ENCODE assay signal across 8 cellular contexts in genomic region chr21:36966066-36966845, GRCh38. TPM values are rescaled to one million over a fixed set of nuclear protein-coding genes. Genes with fewer than 3 reads are reported as not detected.
DNase-seq lines count a peak whose midpoint lies in the region; ATAC-seq, FAIRE-seq and TF ChIP-seq lines count a peak whose summit lies in the region.

HLCS (minus strand) TSS chr21:36966669; CDS start chr21:36966638, 31 bp downstream.

- peak within 1 kb of the TSS; percentile 80 for H2AFZ ChIP-seq in endothelial cell of umbilical vein (ENCODE audit: low read depth, low read length)

- H3K9ac ChIP-seq in endothelial cell of umbilical vein (replicated peaks; ENCODE audit: extremely low read depth, insufficient read depth, low read length) = peak within 1 kb of the TSS; percentile 67

- H3K4me3 Mint-ChIP-seq in CD4-positive, alpha-beta T cell = peak within 1 kb of the TSS; percentile 85
- peak within 1 kb of the TSS; percentile 70 for H3K4me3 Mint-ChIP-seq in stimulated activated effector memory CD8-positive, alpha-beta T cell treated with anti-CD3 and anti-CD28 coated beads, Interleukin-12 subunit alpha, Interleukin-12 subunit beta, amount 100 ng/mL, for 72 hours

- peaks cover 9% of the 10 kb centered on the region for H3K4me1 ChIP-seq in endothelial cell of umbilical vein (ENCODE audit: control insufficient read depth, extremely low read depth, insufficient read depth, low read length)
- H3K4me1 ChIP-seq in muscle layer of duodenum (ENCODE audit: control insufficient read depth in 1 of 2, insufficient read depth in 2 of 2, low read length in 2 of 2) = peaks cover 5 to 6% of the 10 kb centered on the region in 2 donors

- CTCF ChIA-PET in CD4-positive, alpha-beta T cell (lab: Charles Lee) = interaction anchor here (0.7 to 2.1 kb wide), 7 partner anchors 8 to 598 kb away, joined by 3 to 14 read pairs (median 4); no protein-coding TSS in a partner anchor
- CTCF ChIA-PET in endothelial cell of umbilical vein (lab: Charles Lee) = interaction anchor here (0.8 to 4.9 kb wide), 11 partner anchors 9 to 44 kb away, joined by 3 to 39 read pairs (median 5); no protein-coding TSS in a partner anchor

- no peaks in the 10 kb centered on the region for H3K36me3 ChIP-seq in endothelial cell of umbilical vein (ENCODE audit: control insufficient read depth in 2 of 2, extremely low read depth in 1 of 2, insufficient read depth in 2 of 2, low read length in 2 of 2)
- no peaks in the 10 kb centered on the region for H3K36me3 ChIP-seq in muscle layer of duodenum (ENCODE audit: control insufficient read depth in 1 of 2, insufficient read depth in 2 of 2, low read length in 2 of 2)

- no peaks in the 10 kb centered on the region for H3K9me3 Mint-ChIP-seq in CD4-positive, alpha-beta T cell
- H3K9me3 Mint-ChIP-seq in stimulated activated effector memory CD8-positive, alpha-beta T cell treated with anti-CD3 and anti-CD28 coated beads, Interleukin-12 subunit alpha, Interleukin-12 subunit beta, amount 100 ng/mL, for 72 hours = no peaks in the 10 kb centered on the region

- H3K4me2 ChIP-seq in endothelial cell of umbilical vein (ENCODE audit: insufficient read depth, low read length) = peak within 1 kb of the TSS; percentile 89

- no TSS peak for BruUV-seq in endothelial cell of umbilical vein (replicated peaks; lab: Mats Ljungman, UMichigan)

- H3K79me2 ChIP-seq in endothelial cell of umbilical vein (ENCODE audit: control insufficient read depth, insufficient read depth, low read length) = no peaks in the 10 kb centered on the region

- H3K4me3 ChIP-seq in endothelial cell of umbilical vein (replicated peaks in 1 of 3; ENCODE audit: insufficient read depth in 1 of 3, low read depth in 1 of 3, low read length in 3 of 3) (peak within 1 kb of the TSS; percentile 57 to 64 (median 63)), muscle layer of duodenum (ENCODE audit: low read depth in 1 of 2, low read length in 2 of 2) (peak within 1 kb of the TSS; percentile 55 to 65)

- H3K27me3 ChIP-seq in CD4-positive, alpha-beta T cell (ENCODE audit: control insufficient read depth, insufficient read depth, low read length) = no peaks in the 10 kb centered on the region
- H3K27me3 ChIP-seq in endothelial cell of umbilical vein (ENCODE audit: control insufficient read depth in 2 of 2, insufficient read depth in 2 of 2, low read length in 2 of 2) = no peaks in the 10 kb centered on the region
- no peaks in the 10 kb centered on the region for H3K27me3 ChIP-seq in muscle layer of duodenum (ENCODE audit: low read depth, low read length)

- POLR2A ChIA-PET in CD4-positive, alpha-beta T cell (lab: Charles Lee) = interaction anchor here (0.7 to 2.2 kb wide), 7 partner anchors 13 to 689 kb away, joined by 3 to 20 read pairs (median 3); partner anchors contain the start of gene RIPPLY3
- POLR2A ChIA-PET in endothelial cell of umbilical vein (lab: Charles Lee) = interaction anchor here (0.7 kb wide), 2 partner anchors 22 to 516 kb away, joined by 3 to 4 read pairs; no protein-coding TSS in a partner anchor

- H3K27me3 Mint-ChIP-seq in CD4-positive, alpha-beta T cell = no peaks in the 10 kb centered on the region

- intact Hi-C loops in CD4-positive, alpha-beta T cell (cut with DNase I, micrococcal nuclease) = loop anchor here (2.0 to 10.0 kb wide), 8 partner anchors 25 to 891 kb away; partner anchors contain the start of genes PIGP (in 2 of the 2), TTC3 (in 2 of the 2), CBR1 (in 1 of the 2) and DYRK1A (in 1 of the 2)
- intact Hi-C loops in endothelial cell of umbilical vein (cut with micrococcal nuclease) = no loop called here

- peak within 1 kb of the TSS; percentile 63 for H3K27ac ChIP-seq in CD4-positive, alpha-beta T cell (ENCODE audit: low read depth, low read length)
- peak within 1 kb of the TSS; percentile 70 for H3K27ac ChIP-seq in endothelial cell of umbilical vein (ENCODE audit: insufficient read depth, low read depth, low read length)
- H3K27ac ChIP-seq in muscle layer of duodenum (ENCODE audit: low read length) = peak within 1 kb of the TSS; percentile 23

- TF ChIP-seq CTCF in CD4-positive, alpha-beta T cell (IDR thresholded peaks at IDR 0.05) = no peak
- peak in 1 of 2 donors; percentile 31 for TF ChIP-seq CTCF in endothelial cell of umbilical vein (IDR thresholded peaks at IDR 0.05; ENCODE audit: extremely low read depth in 1 of 2, insufficient read depth in 1 of 2, low read depth in 1 of 2, low read length in 2 of 2)

- ATAC-seq in CD4-positive, alpha-beta T cell (ENCODE audit: poor library complexity) = peak; percentile 94
- ATAC-seq in GM19351 (IDR thresholded peaks at IDR 0.05; ENCODE audit: unreplicated experiment) (peak; percentile 72), HG03521 (IDR thresholded peaks at IDR 0.05; ENCODE audit: unreplicated experiment) (peak; percentile 77)
- peak; percentile 91 for ATAC-seq in stimulated activated effector memory CD8-positive, alpha-beta T cell treated with anti-CD3 and anti-CD28 coated beads, Interleukin-12 subunit alpha, Interleukin-12 subunit beta, amount 100 ng/mL, for 72 hours

- TF ChIP-seq POLR2A in endothelial cell of umbilical vein (IDR thresholded peaks at IDR 0.05; ENCODE audit: low read depth, low read length) = peak; percentile 60

- H4K20me1 ChIP-seq in endothelial cell of umbilical vein (replicated peaks; ENCODE audit: control insufficient read depth, extremely low read depth, insufficient read depth, low read length) = no peaks in the 10 kb centered on the region

- DNase-seq in CD4-positive, alpha-beta T cell = peak; percentile 50 to 79 (median 64)
- DNase-seq in NOMO-1 (lab: John Stamatoyannopoulos, UW; ENCODE audit: unreplicated experiment in 2 of 2) (peak; percentile 62 to 66), endothelial cell of umbilical vein (ENCODE audit: low read depth, low spot score) (peak; percentile 28)
- DNase-seq in activated CD8-positive, alpha-beta memory T cell treated with anti-CD3 and anti-CD28 coated beads, Interleukin-2, amount 50 U/mL, for 24 hours (ENCODE audit: extremely low read depth) = peak; percentile 24
- DNase-seq in stimulated activated effector memory CD8-positive, alpha-beta T cell treated with anti-CD3 and anti-CD28 coated beads, Interleukin-12 subunit alpha, Interleukin-12 subunit beta, amount 100 ng/mL, for 72 hours (ENCODE audit: low spot score in 2 of 2) = peak; percentile 61 to 81

- dilution Hi-C loops in endothelial cell of umbilical vein (cut with MboI; ENCODE audit: extremely low pct_ligation_motif_present, low sequenced_read_pairs) = no loop called here

- H3K27ac Mint-ChIP-seq in CD4-positive, alpha-beta T cell = peak within 1 kb of the TSS; percentile 84
- peak within 1 kb of the TSS; percentile 91 for H3K27ac Mint-ChIP-seq in stimulated activated effector memory CD8-positive, alpha-beta T cell treated with anti-CD3 and anti-CD28 coated beads, Interleukin-12 subunit alpha, Interleukin-12 subunit beta, amount 100 ng/mL, for 72 hours

- peaks cover 5% of the 10 kb centered on the region for H3K36me3 Mint-ChIP-seq in CD4-positive, alpha-beta T cell (ENCODE audit: low read depth)
- H3K36me3 Mint-ChIP-seq in stimulated activated effector memory CD8-positive, alpha-beta T cell treated with anti-CD3 and anti-CD28 coated beads, Interleukin-12 subunit alpha, Interleukin-12 subunit beta, amount 100 ng/mL, for 72 hours = peaks cover 9% of the 10 kb centered on the region

- H3K9me3 ChIP-seq in CD4-positive, alpha-beta T cell (ENCODE audit: control insufficient read depth, low read length) = no peaks in the 10 kb centered on the region
- H3K9me3 ChIP-seq in endothelial cell of umbilical vein (replicated peaks; ENCODE audit: control insufficient read depth, insufficient read depth, low read length) = no peaks in the 10 kb centered on the region
- no peaks in the 10 kb centered on the region for H3K9me3 ChIP-seq in muscle layer of duodenum (ENCODE audit: control insufficient read depth in 1 of 2, low read length in 2 of 2)

- H3K4me1 Mint-ChIP-seq in CD4-positive, alpha-beta T cell (ENCODE audit: low read depth) = peaks cover 20% of the 10 kb centered on the region
- H3K4me1 Mint-ChIP-seq in stimulated activated effector memory CD8-positive, alpha-beta T cell treated with anti-CD3 and anti-CD28 coated beads, Interleukin-12 subunit alpha, Interleukin-12 subunit beta, amount 100 ng/mL, for 72 hours = peaks cover 12% of the 10 kb centered on the region

- FAIRE-seq in endothelial cell of umbilical vein (lab: Jason Lieb, UNC) = no peak

- no peaks in the 10 kb centered on the region for H3K9me1 ChIP-seq in endothelial cell of umbilical vein (replicated peaks; ENCODE audit: control insufficient read depth, extremely low read depth, insufficient read depth, low read length)

TF ChIP-seq in endothelial cell of umbilical vein, 7 proteins besides CTCF, POLR2A, EP300 and RAD21:
- peak; percentile 67 for TF ChIP-seq POLR2AphosphoS5 (IDR thresholded peaks at IDR 0.05; ENCODE audit: insufficient read depth, low read depth, low read length)
- TF ChIP-seq EZH2 (IDR thresholded peaks at IDR 0.05; ENCODE audit: borderline replicate concordance, low read depth, low read length, severe bottlenecking) = no peak

RNA-seq across cellular contexts. Expression of gene HLCS, which starts in this region (rescaled TPM):
- total RNA-seq in CD4-positive, alpha-beta T cell = 10 to 100 TPM in 1 of 2 experiments, 1 to 10 TPM in 1; 8.1 to 10.0 TPM
- total RNA-seq in endothelial cell of umbilical vein = 13.9 and 17.2 TPM in 2 replicates
- polyA plus RNA-seq in endothelial cell of umbilical vein = 4.4 and 6.7 TPM in 2 replicates
- polyA plus RNA-seq in endothelial cell of umbilical vein (2011; cell fraction: cytosol; rRNA removed) = 5.6 and 5.7 TPM in 2 replicates
- 12.2 and 14.4 TPM in 2 replicates for polyA plus RNA-seq in endothelial cell of umbilical vein (2011; cell fraction: nucleus; rRNA removed)
- polyA plus RNA-seq in endothelial cell of umbilical vein (2012) = 8.3 and 9.0 TPM in 2 replicates
- 14.4 and 20.2 TPM in 2 replicates for polyA minus RNA-seq in endothelial cell of umbilical vein
- 21.3 TPM for polyA minus RNA-seq in endothelial cell of umbilical vein (2011; cell fraction: cytosol; rRNA and poly(A)+ RNA removed)
- 16.3 and 22.6 TPM in 2 replicates for polyA minus RNA-seq in endothelial cell of umbilical vein (2011; cell fraction: nucleus; rRNA and poly(A)+ RNA removed)

Comparison
In these comparisons a context has a peak if more than half of its experiments do, and no peak if none do; other contexts are left out.
1. Peak in every context shown above with its lines: DNase-seq, ATAC-seq, H3K4me3 ChIP-seq and H3K27ac ChIP-seq.